ENCODE assay signal across 19 cellular contexts in genomic region chr3:81492048-81492447, GRCh38.
DNase-seq lines count a peak whose midpoint lies in the region; ATAC-seq, FAIRE-seq and TF ChIP-seq lines count a peak whose summit lies in the region.
"Had no signal": no experiment of that assay in that cellular context is flagged by ENCODE, and none has a peak within 500 bp of the region (broad histone marks: within the 10 kb centered on the region; RNA-seq: fewer than 3 reads in every experiment).

No MANE protein-coding gene starts in this region.

- no peak overlapping the region for H3K4me3 Mint-ChIP-seq in activated naive CD4-positive, alpha-beta T cell treated with anti-CD3 and anti-CD28 coated beads for 36 hours

- peak; percentile 48 for DNase-seq in AG08395 (ENCODE audit: low spot score)
- peak; percentile 45 for DNase-seq in HS-5 (ENCODE audit: low read depth)
- DNase-seq in fibroblast of gingiva (ENCODE audit: low read depth): peak; percentile 94
- no peak for DNase-seq in body of pancreas
- no peak for DNase-seq in stimulated activated naive CD4-positive, alpha-beta T cell (lab: John Stamatoyannopoulos, UW)
- no peak for DNase-seq in activated naive CD4-positive, alpha-beta T cell treated with anti-CD3 and anti-CD28 coated beads for 36 hours
- DNase-seq in kidney: no peak
- DNase-seq: activated gamma-delta T cell treated with Interleukin-2 at 50 U/mL for 16 hours, Karpas-422, mesendoderm, NCI-H1930, NCI-H748 treated with DMSO at 0.1 percent for 48 hours, nucleus accumbens had no signal

- H3K36me3 ChIP-seq in neutrophil (peaks cover 11% of the 10 kb centered on the region), body of pancreas (replicated peaks in 1 of 2; ENCODE audit: insufficient read depth in 1 of 2, low read depth in 2 of 2) (no peaks in the 10 kb centered on the region), kidney (ENCODE audit: control insufficient read depth in 1 of 2, insufficient read depth in 2 of 2, low read length in 2 of 2) (no peaks in the 10 kb centered on the region)

- peaks cover 3% of the 10 kb centered on the region for H3K36me3 Mint-ChIP-seq in activated naive CD4-positive, alpha-beta T cell treated with anti-CD3 and anti-CD28 coated beads for 36 hours (ENCODE audit: low read depth)

- 68 to 78% methylated on average over 4 of the region's 4 CpGs for WGBS in body of pancreas, 2 donors

- CTCF ChIA-PET in activated naive CD4-positive, alpha-beta T cell treated with anti-CD3 and anti-CD28 coated beads for 36 hours (lab: Charles Lee): interaction anchor here (0.6 to 2.5 kb wide), 3 partner anchors 13 to 651 kb away, joined by 3 to 12 read pairs (median 3); no protein-coding TSS in a partner anchor

- ATAC-seq in body of pancreas: no peak

- H3K27ac ChIP-seq in neutrophil: peak overlapping the region; percentile 55
- H3K27ac ChIP-seq in body of pancreas: no peak overlapping the region
- H3K27ac ChIP-seq in kidney (ENCODE audit: low read depth in 2 of 2, low read length in 2 of 2): no peak overlapping the region
- H3K27ac ChIP-seq: BLaER1, SJSA1 had no signal

- H3K27ac Mint-ChIP-seq in activated naive CD4-positive, alpha-beta T cell treated with anti-CD3 and anti-CD28 coated beads for 36 hours: no peak overlapping the region

- H3K9me3 ChIP-seq in neutrophil: no peaks in the 10 kb centered on the region
- no peaks in the 10 kb centered on the region for H3K9me3 ChIP-seq in body of pancreas
- H3K9me3 ChIP-seq in kidney (ENCODE audit: control insufficient read depth in 1 of 2, low read length in 2 of 2): no peaks in the 10 kb centered on the region
- H3K9me3 ChIP-seq: SJSA1 had no signal

- no peak for TF ChIP-seq POLR2A in body of pancreas (IDR thresholded peaks at IDR 0.05)

- no peaks in the 10 kb centered on the region for H3K9me3 Mint-ChIP-seq in activated naive CD4-positive, alpha-beta T cell treated with anti-CD3 and anti-CD28 coated beads for 36 hours

- no peak overlapping the region for H3K9ac ChIP-seq in kidney (ENCODE audit: low read length in 2 of 2)
- H3K9ac ChIP-seq: BLaER1 had no signal

- intact Hi-C loops in body of pancreas (cut with DNase I) (no loop called here), kidney (cut with DNase I) (no loop called here)
- intact Hi-C loops in activated naive CD4-positive, alpha-beta T cell treated with anti-CD3 and anti-CD28 coated beads for 36 hours (cut with micrococcal nuclease): no loop called here

- peaks cover 10 to 12% of the 10 kb centered on the region in 2 experiments for H3K4me1 ChIP-seq in neutrophil (ENCODE audit: control insufficient read depth in 1 of 2, insufficient read depth in 1 of 2, low read depth in 1 of 2, low read length in 1 of 2)
- H3K4me1 ChIP-seq in body of pancreas: no peaks in the 10 kb centered on the region
- no peaks in the 10 kb centered on the region for H3K4me1 ChIP-seq in kidney (ENCODE audit: control insufficient read depth in 1 of 2, insufficient read depth in 1 of 2, low read depth in 1 of 2, low read length in 2 of 2)
- H3K4me1 ChIP-seq: BLaER1, SJSA1 had no signal

- TF ChIP-seq CTCF in neutrophil (IDR thresholded peaks at IDR 0.05) (no peak), body of pancreas (IDR thresholded peaks at IDR 0.05) (no peak), kidney (IDR thresholded peaks at IDR 0.05; ENCODE audit: borderline replicate concordance, extremely low read depth, insufficient read depth) (no peak)

- no peak for FAIRE-seq in kidney (lab: Jason Lieb, UNC)
- FAIRE-seq: bronchial epithelial cell, endothelial cell of umbilical vein, H1 had no signal

- H3K27me3 ChIP-seq in neutrophil (no peaks in the 10 kb centered on the region), body of pancreas (no peaks in the 10 kb centered on the region)
- H3K27me3 ChIP-seq: BLaER1, SJSA1 had no signal

- H3K4me3 ChIP-seq in neutrophil (ENCODE audit: low read depth in 1 of 2, low read length in 1 of 2) (no peak overlapping the region), body of pancreas (no peak overlapping the region), kidney (ENCODE audit: low read length in 2 of 2) (no peak overlapping the region)
- H3K4me3 ChIP-seq: BLaER1, SJSA1 had no signal

- no peaks in the 10 kb centered on the region for H3K27me3 Mint-ChIP-seq in activated naive CD4-positive, alpha-beta T cell treated with anti-CD3 and anti-CD28 coated beads for 36 hours (ENCODE audit: low read depth)

- H3K4me1 Mint-ChIP-seq in activated naive CD4-positive, alpha-beta T cell treated with anti-CD3 and anti-CD28 coated beads for 36 hours (ENCODE audit: low read depth): no peaks in the 10 kb centered on the region

Comparison
In these comparisons a context has a peak if more than half of its experiments do, and no peak if none do; other contexts are left out.
1. DNase-seq: peak in AG08395 (single experiment), HS-5 (single experiment) and fibroblast of gingiva (single experiment); none in body of pancreas (0 of 4), stimulated activated naive CD4-positive, alpha-beta T cell (0 of 6), activated naive CD4-positive, alpha-beta T cell treated with anti-CD3 and anti-CD28 coated beads for 36 hours (single experiment) and kidney (single experiment).